In genomic region chr9:136693490-136694162, GRCh38 we compare ENCODE assay signal across 1 cellular context.
TF ChIP-seq lines count a peak whose summit lies in the region.

No MANE protein-coding gene starts in this region.

TF ChIP-seq in HepG2, 621 proteins besides CTCF, POLR2A, EP300 and RAD21 (continued from another document and continues in another):
- peak; percentile 61; the same call in 1 of the 2 replicates for TF ChIP-seq ZNF776 (CRISPR knock-in tag; IDR thresholded peaks at IDR 0.05)
- TF ChIP-seq MAF1 (CRISPR knock-in tag; IDR thresholded peaks at IDR 0.05; ENCODE audit: borderline replicate concordance): no peak
- peak; percentile 50; the same call in 1 of the 2 replicates for TF ChIP-seq AHDC1 (CRISPR knock-in tag; IDR thresholded peaks at IDR 0.05; ENCODE audit: borderline replicate concordance)
- TF ChIP-seq THAP7 (CRISPR knock-in tag; IDR thresholded peaks at IDR 0.05): no peak
- peak; percentile 71 for TF ChIP-seq SKI (IDR thresholded peaks at IDR 0.05; ENCODE audit: partially characterized antibody)
- no peak for TF ChIP-seq FOXC1 (CRISPR knock-in tag; IDR thresholded peaks at IDR 0.05; ENCODE audit: borderline replicate concordance)
- 0 out of 2 replicates have a peak, but pooled peaks have one; percentile 63 for TF ChIP-seq IRF9 (CRISPR knock-in tag; IDR thresholded peaks at IDR 0.05; ENCODE audit: borderline replicate concordance)
- no peak for TF ChIP-seq ZNF878 (CRISPR knock-in tag; IDR thresholded peaks at IDR 0.05)
- peak; percentile 54; the same call in 1 of the 2 replicates for TF ChIP-seq ZNF629 (CRISPR knock-in tag; conservative IDR thresholded peaks at IDR 0.05)
- TF ChIP-seq HMG20A (CRISPR knock-in tag; IDR thresholded peaks at IDR 0.05; ENCODE audit: borderline replicate concordance): peak; percentile 49; the same call in 1 of the 2 replicates
- peak; percentile 61; the same call in 1 of the 2 replicates for TF ChIP-seq MIER3 (CRISPR knock-in tag; IDR thresholded peaks at IDR 0.05; ENCODE audit: borderline replicate concordance)
- peak; percentile 88; the same call in 1 of the 2 replicates for TF ChIP-seq TBX2 (CRISPR knock-in tag; IDR thresholded peaks at IDR 0.05; ENCODE audit: borderline replicate concordance)
- peak; percentile 86 for TF ChIP-seq ZBTB43 (CRISPR knock-in tag; conservative IDR thresholded peaks at IDR 0.05)
- peak; percentile 47; the same call in 1 of the 2 replicates for TF ChIP-seq ZNF768 (CRISPR knock-in tag; IDR thresholded peaks at IDR 0.05)
- TF ChIP-seq SYNCRIP (IDR thresholded peaks at IDR 0.05; ENCODE audit: insufficient read depth, low read depth, low read length): no peak
- peak; percentile 18; the same call in 1 of the 2 replicates for TF ChIP-seq FOXK1 (CRISPR knock-in tag; IDR thresholded peaks at IDR 0.05; ENCODE audit: borderline replicate concordance, low read depth)
- no peak for TF ChIP-seq ZNF674 (CRISPR knock-in tag; IDR thresholded peaks at IDR 0.05; ENCODE audit: low read depth)
- peak; percentile 2; the same call in 1 of the 2 replicates for TF ChIP-seq ZBTB25 (CRISPR knock-in tag; IDR thresholded peaks at IDR 0.05)
- peak; percentile 99 for TF ChIP-seq ZNF616 (CRISPR knock-in tag; IDR thresholded peaks at IDR 0.05; ENCODE audit: low read depth)
- peak; percentile 85 for TF ChIP-seq JUND (CRISPR knock-in tag; IDR thresholded peaks at IDR 0.05)
- peak; percentile 86 for TF ChIP-seq RCOR2 (CRISPR knock-in tag; IDR thresholded peaks at IDR 0.05)
- TF ChIP-seq TFDP1 (CRISPR knock-in tag; IDR thresholded peaks at IDR 0.05; ENCODE audit: borderline replicate concordance): peak; percentile 37; the same call in 1 of the 2 replicates
- TF ChIP-seq ATF4 (CRISPR knock-in tag; IDR thresholded peaks at IDR 0.05): no peak
- peak; percentile 74; the same call in 1 of the 2 replicates for TF ChIP-seq FOXP4 (CRISPR knock-in tag; IDR thresholded peaks at IDR 0.05)
- TF ChIP-seq ZNF124 (CRISPR knock-in tag; IDR thresholded peaks at IDR 0.05): no peak
- peak; percentile 95 for TF ChIP-seq FOSL2 (CRISPR knock-in tag; IDR thresholded peaks at IDR 0.05)
- TF ChIP-seq RFXAP (CRISPR knock-in tag; IDR thresholded peaks at IDR 0.05; ENCODE audit: borderline replicate concordance): no peak
- TF ChIP-seq PAXIP1 (CRISPR knock-in tag; conservative IDR thresholded peaks at IDR 0.05): peak; percentile 90
- TF ChIP-seq ZNF503 (CRISPR knock-in tag; IDR thresholded peaks at IDR 0.05): no peak
- TF ChIP-seq ZMYM3 (CRISPR knock-in tag; IDR thresholded peaks at IDR 0.05): peak; percentile 100
- peak; percentile 93 for TF ChIP-seq MEF2D (CRISPR knock-in tag; IDR thresholded peaks at IDR 0.05)
- TF ChIP-seq CENPT (CRISPR knock-in tag; IDR thresholded peaks at IDR 0.05; ENCODE audit: low read depth): no peak
- TF ChIP-seq MTA1 (CRISPR knock-in tag; IDR thresholded peaks at IDR 0.05; ENCODE audit: borderline replicate concordance): peak; percentile 99
- no peak for TF ChIP-seq ZNF569 (CRISPR knock-in tag; IDR thresholded peaks at IDR 0.05; ENCODE audit: borderline replicate concordance)
- peak; percentile 35 for TF ChIP-seq YY1 (IDR thresholded peaks at IDR 0.05; ENCODE audit: insufficient read depth, insufficient replicate concordance, low read depth, low read length)
- no peak for TF ChIP-seq ZNF639 (CRISPR knock-in tag; conservative IDR thresholded peaks at IDR 0.05)
